Comparison of ENCODE assay signal across 17 cellular contexts in the genomic region with DNA sequence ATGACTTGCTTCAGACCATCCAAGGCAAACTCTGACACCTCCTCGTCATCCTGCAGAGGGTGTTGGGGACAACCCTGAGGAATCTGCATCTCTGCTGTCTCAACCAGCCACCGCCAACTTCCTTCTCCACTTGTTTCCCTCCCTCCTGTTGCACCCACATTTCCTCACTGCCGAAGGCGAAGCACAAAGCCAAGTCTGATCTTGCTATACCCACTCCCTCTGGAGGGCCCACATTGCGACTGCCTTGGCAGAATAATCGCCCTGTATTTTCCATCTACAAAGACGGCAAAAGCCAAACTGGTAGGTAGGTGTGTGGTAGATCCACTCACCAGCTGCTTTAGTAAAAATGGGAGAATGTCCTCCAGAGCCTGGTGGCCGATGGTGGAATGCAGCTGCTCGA. TPM values are rescaled to one million over a fixed set of nuclear protein-coding genes. Genes with fewer than 3 reads are reported as not detected.
A peak's percentile ranks its signal among the peaks of the same experiment; 100 is the strongest.
DNase-seq lines count a peak whose midpoint lies in the region; ATAC-seq and TF ChIP-seq lines count a peak whose summit lies in the region.
"Had no signal": no experiment of that assay in that cellular context is flagged by ENCODE, and none has a peak within 500 bp of the region (broad histone marks: within the 10 kb centered on the region; RNA-seq: fewer than 3 reads in every experiment).

No MANE protein-coding gene starts in this region.

- H3K4me3 Mint-ChIP-seq in activated naive CD8-positive, alpha-beta T cell treated with anti-CD3 and anti-CD28 coated beads for 36 hours = no peak overlapping the region
- no peak overlapping the region for H3K4me3 Mint-ChIP-seq in activated naive CD8-positive, alpha-beta T cell treated with anti-CD3 and anti-CD28 coated beads, Interleukin-2, amount 50 U/mL, for 24 hours
- H3K4me3 Mint-ChIP-seq: CD4-positive, CD25-positive, alpha-beta regulatory T cell; CD8-positive, alpha-beta memory T cell had no signal

- no peak overlapping the region for H3K4me3 ChIP-seq in dorsolateral prefrontal cortex

- no peaks in the 10 kb centered on the region for H3K4me1 Mint-ChIP-seq in activated naive CD8-positive, alpha-beta T cell treated with anti-CD3 and anti-CD28 coated beads for 36 hours
- no peaks in the 10 kb centered on the region for H3K4me1 Mint-ChIP-seq in activated naive CD8-positive, alpha-beta T cell treated with anti-CD3 and anti-CD28 coated beads, Interleukin-2, amount 50 U/mL, for 24 hours
- H3K4me1 Mint-ChIP-seq: CD4-positive, CD25-positive, alpha-beta regulatory T cell; CD8-positive, alpha-beta memory T cell had no signal

- DNase-seq in activated naive CD8-positive, alpha-beta T cell treated with anti-CD3 and anti-CD28 coated beads for 36 hours = no peak
- DNase-seq in activated naive CD8-positive, alpha-beta T cell treated with anti-CD3 and anti-CD28 coated beads, Interleukin-2, amount 50 U/mL, for 24 hours = no peak
- DNase-seq in dorsolateral prefrontal cortex = peak in 6 of 10 donors; percentile 22 to 76 (median 60)
- peak; percentile 28 for DNase-seq in occipital lobe (lab: John Stamatoyannopoulos, UW)
- DNase-seq in NAMALWA (ENCODE audit: low spot score) = no peak
- DNase-seq in UCSD-AML1 (lab: John Stamatoyannopoulos, UW; ENCODE audit: unreplicated experiment) = no peak
- no peak for DNase-seq in COLO668 (lab: John Stamatoyannopoulos, UW; ENCODE audit: unreplicated experiment)
- DNase-seq: 8988T; BE2C; Caco-2; CD4-positive, CD25-positive, alpha-beta regulatory T cell; CD8-positive, alpha-beta memory T cell; GOT3; H7 had no signal

- H3K27me3 ChIP-seq in dorsolateral prefrontal cortex = no peaks in the 10 kb centered on the region
- H3K27me3 ChIP-seq: BE2C had no signal

- intact Hi-C loops in dorsolateral prefrontal cortex (cut with DNase I) = no loop called here

- peak overlapping the region in 14 of 59 donors; percentile 0 to 62 (median 26) for H3K27ac ChIP-seq in dorsolateral prefrontal cortex
- H3K27ac ChIP-seq: HL-60 had no signal

- no peaks in the 10 kb centered on the region for H3K9me3 Mint-ChIP-seq in activated naive CD8-positive, alpha-beta T cell treated with anti-CD3 and anti-CD28 coated beads for 36 hours
- no peaks in the 10 kb centered on the region for H3K9me3 Mint-ChIP-seq in activated naive CD8-positive, alpha-beta T cell treated with anti-CD3 and anti-CD28 coated beads, Interleukin-2, amount 50 U/mL, for 24 hours
- H3K9me3 Mint-ChIP-seq: CD4-positive, CD25-positive, alpha-beta regulatory T cell; CD8-positive, alpha-beta memory T cell had no signal

- H3K27me3 Mint-ChIP-seq in activated naive CD8-positive, alpha-beta T cell treated with anti-CD3 and anti-CD28 coated beads for 36 hours = no peaks in the 10 kb centered on the region
- no peaks in the 10 kb centered on the region for H3K27me3 Mint-ChIP-seq in activated naive CD8-positive, alpha-beta T cell treated with anti-CD3 and anti-CD28 coated beads, Interleukin-2, amount 50 U/mL, for 24 hours
- H3K27me3 Mint-ChIP-seq: CD4-positive, CD25-positive, alpha-beta regulatory T cell; CD8-positive, alpha-beta memory T cell had no signal

- peaks cover 36% of the 10 kb centered on the region for H3K36me3 Mint-ChIP-seq in activated naive CD8-positive, alpha-beta T cell treated with anti-CD3 and anti-CD28 coated beads for 36 hours
- peaks cover 64% of the 10 kb centered on the region for H3K36me3 Mint-ChIP-seq in activated naive CD8-positive, alpha-beta T cell treated with anti-CD3 and anti-CD28 coated beads, Interleukin-2, amount 50 U/mL, for 24 hours (ENCODE audit: low read depth)

- ATAC-seq in activated naive CD8-positive, alpha-beta T cell treated with anti-CD3 and anti-CD28 coated beads, Interleukin-2, amount 50 U/mL, for 24 hours = no peak
- no peak for ATAC-seq in HG03025 (IDR thresholded peaks at IDR 0.05; ENCODE audit: low FRiP score, unreplicated experiment)
- ATAC-seq: HCT116 had no signal

- TF ChIP-seq CTCF in dorsolateral prefrontal cortex (IDR thresholded peaks at IDR 0.05 in 54 of 56, conservative IDR thresholded peaks at IDR 0.05 in 2 of 56; ENCODE audit: low read depth in 1 of 56, partially characterized antibody in 56 of 56) = peak in 1 of 56 donors; percentile 7

- peak overlapping the region; percentile 25 for H3K27ac Mint-ChIP-seq in activated naive CD8-positive, alpha-beta T cell treated with anti-CD3 and anti-CD28 coated beads for 36 hours
- H3K27ac Mint-ChIP-seq in activated naive CD8-positive, alpha-beta T cell treated with anti-CD3 and anti-CD28 coated beads, Interleukin-2, amount 50 U/mL, for 24 hours = no peak overlapping the region
- H3K27ac Mint-ChIP-seq: CD4-positive, CD25-positive, alpha-beta regulatory T cell; CD8-positive, alpha-beta memory T cell had no signal

RNA-seq across cellular contexts. Expression of a gene that starts 21.8 kb away (rescaled TPM):
- 10 to 100 TPM; 53.8 to 54.3 TPM for total RNA-seq in activated naive CD8-positive, alpha-beta T cell treated with anti-CD3 and anti-CD28 coated beads for 36 hours
- total RNA-seq in dorsolateral prefrontal cortex (10 to 100 TPM; 35.0 to 69.2 (median 52.4) TPM), occipital lobe (34.8 TPM)

RNA-seq across cellular contexts. Expression of a gene that starts 56.1 kb away (rescaled TPM):
- total RNA-seq in activated naive CD8-positive, alpha-beta T cell treated with anti-CD3 and anti-CD28 coated beads for 36 hours = 100 to 1,000 TPM; 143 to 146 TPM
- total RNA-seq in dorsolateral prefrontal cortex (100 to 1,000 TPM in 2 of 120 experiments, 10 to 100 TPM in 118; 44.5 to 107 (median 69.9) TPM), occipital lobe (53.7 TPM)

Comparison
In these comparisons a context has a peak if more than half of its experiments do, and no peak if none do; other contexts are left out.
1. DNase-seq: peak in dorsolateral prefrontal cortex (6 of 10) and occipital lobe (single experiment); none in activated naive CD8-positive, alpha-beta T cell treated with anti-CD3 and anti-CD28 coated beads for 36 hours (single experiment), activated naive CD8-positive, alpha-beta T cell treated with anti-CD3 and anti-CD28 coated beads, Interleukin-2, amount 50 U/mL, for 24 hours (single experiment), NAMALWA (single experiment), UCSD-AML1 (single experiment) and COLO668 (single experiment).